In genomic region chr21:45432575-45433255, GRCh38 we compare ENCODE assay signal across 12 cellular contexts. TPM values are rescaled to one million over a fixed set of nuclear protein-coding genes. Genes with fewer than 3 reads are reported as not detected.
DNase-seq lines count a peak whose midpoint lies in the region; ATAC-seq and TF ChIP-seq lines count a peak whose summit lies in the region.
"Had no signal": no experiment of that assay in that cellular context is flagged by ENCODE, and none has a peak within 500 bp of the region (broad histone marks: within the 10 kb centered on the region; RNA-seq: fewer than 3 reads in every experiment).

No MANE protein-coding gene starts in this region.

- DNase-seq in M059J (ENCODE audit: low read depth), result peak; percentile 27
- DNase-seq in tibial artery, result peak in 1 of 2 donors; percentile 86
- DNase-seq in stimulated activated CD4-positive, alpha-beta T cell treated with anti-CD3 and anti-CD28 coated beads, Interleukin-15, amount 100 ng/mL, for 24 hours, result no peak
- no peak for DNase-seq in DMS114 treated with DMSO at 0.1 percent for 48 hours (lab: John Stamatoyannopoulos, UW; ENCODE audit: unreplicated experiment)
- no peak for DNase-seq in upper lobe of right lung
- DNase-seq: NCI-H2081 treated with DMSO at 0.1 percent for 48 hours, PC-3, psoas muscle, WERI-Rb-1 had no signal

- H3K4me3 ChIP-seq in tibial artery, result peak overlapping the region; percentile 6
- no peak overlapping the region for H3K4me3 ChIP-seq in upper lobe of right lung
- H3K4me3 ChIP-seq: psoas muscle had no signal

- H3K36me3 ChIP-seq in tibial artery (no peaks in the 10 kb centered on the region), upper lobe of right lung (no peaks in the 10 kb centered on the region)
- H3K36me3 ChIP-seq: WERI-Rb-1 had no signal

- intact Hi-C loops in tibial artery (cut with DNase I; ENCODE audit: low total_unique reads) (loop anchor here (5.0 kb wide), 2 partner anchors 45 to 125 kb away; no protein-coding TSS in a partner anchor), upper lobe of right lung (cut with DNase I) (no loop called here)

- ATAC-seq in upper lobe of right lung, result no peak
- ATAC-seq: activated T-helper 17 cell treated with anti-CD3 and anti-CD28 coated beads, Interleukin-2, amount 50 U/mL, for 72 hours; PC-3; psoas muscle had no signal

- peak overlapping the region; percentile 8 for H3K27ac ChIP-seq in cingulate gyrus (ENCODE audit: low read depth, low read length)
- peak overlapping the region; percentile 62 for H3K27ac ChIP-seq in layer of hippocampus (ENCODE audit: low read depth, low read length)
- peak overlapping the region; percentile 77 to 98 for H3K27ac ChIP-seq in tibial artery
- H3K27ac ChIP-seq in upper lobe of right lung, result no peak overlapping the region
- H3K27ac ChIP-seq: psoas muscle, WERI-Rb-1 had no signal

- H3K27me3 ChIP-seq in layer of hippocampus (ENCODE audit: control insufficient read depth, insufficient read depth, low read length), result no peaks in the 10 kb centered on the region
- H3K27me3 ChIP-seq in tibial artery, result no peaks in the 10 kb centered on the region
- no peaks in the 10 kb centered on the region for H3K27me3 ChIP-seq in upper lobe of right lung

- no peaks in the 10 kb centered on the region for H3K9me3 ChIP-seq in tibial artery
- no peaks in the 10 kb centered on the region for H3K9me3 ChIP-seq in upper lobe of right lung
- H3K9me3 ChIP-seq: psoas muscle had no signal

- H3K4me1 ChIP-seq in tibial artery (peaks cover 0 to 91% (median 70%) of the 10 kb centered on the region in 4 donors), upper lobe of right lung (no peaks in the 10 kb centered on the region)
- H3K4me1 ChIP-seq: psoas muscle had no signal

- no peak for TF ChIP-seq CTCF in tibial artery (IDR thresholded peaks at IDR 0.05)
- no peak for TF ChIP-seq CTCF in upper lobe of right lung (IDR thresholded peaks at IDR 0.05)

RNA-seq across cellular contexts. Expression of gene COL18A1, which starts 27.8 kb away (rescaled TPM):
- total RNA-seq in M059J (2014; rRNA removed; shearing (Covaris generic)), result 202 and 347 TPM in 2 replicates
- total RNA-seq in upper lobe of right lung, result 60.4 TPM
